8 cellular contexts compared by ENCODE assay signal in the genomic region with DNA sequence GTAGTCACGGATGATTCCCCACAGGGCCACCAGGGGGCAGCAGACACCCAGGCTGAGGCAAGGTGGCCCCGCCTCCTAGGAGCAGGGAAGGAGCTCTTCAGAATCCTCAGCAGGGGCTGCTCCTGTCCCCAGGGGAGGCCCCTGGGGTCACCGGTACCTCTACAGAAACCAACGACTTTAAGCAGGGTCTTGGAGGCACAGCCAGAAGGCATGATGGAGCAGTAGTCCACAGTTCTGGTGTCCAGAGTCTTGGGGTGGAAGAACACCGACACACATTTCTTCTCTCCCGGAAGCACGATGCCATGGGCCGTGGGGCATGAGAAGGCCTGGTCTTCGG. TPM values are rescaled to one million over a fixed set of nuclear protein-coding genes. Genes with fewer than 3 reads are reported as not detected.
DNase-seq lines count a peak whose midpoint lies in the region; ATAC-seq, FAIRE-seq and TF ChIP-seq lines count a peak whose summit lies in the region.

No MANE protein-coding gene starts in this region.

- H3K27ac ChIP-seq in VCaP (no peak overlapping the region), keratinocyte (ENCODE audit: control insufficient read depth, insufficient read depth, low read length) (no peak overlapping the region)

- no peaks in the 10 kb centered on the region for H3K79me2 ChIP-seq in keratinocyte (ENCODE audit: control insufficient read depth, insufficient read depth, low read length)

- no peaks in the 10 kb centered on the region for H4K20me1 ChIP-seq in keratinocyte (ENCODE audit: control insufficient read depth, extremely low read depth, insufficient read depth, low read length)

- dilution Hi-C loops in keratinocyte (cut with MboI; ENCODE audit: extremely low pct_ligation_motif_present, low sequenced_read_pairs) = no loop called here

- FAIRE-seq in keratinocyte (lab: Jason Lieb, UNC) = peak; percentile 86

- peak; percentile 46 for DNase-seq in GM06990 (ENCODE audit: extremely low read depth, insufficient read length)
- DNase-seq in NCI-H2107 (lab: John Stamatoyannopoulos, UW) = peak; percentile 40
- DNase-seq in T47D (ENCODE audit: low read depth in 1 of 2, low spot score in 1 of 2) = peak; percentile 48 to 77
- peak; percentile 45 for DNase-seq in keratinocyte (ENCODE audit: low read depth, low spot score)
- DNase-seq in stimulated activated CD4-positive, alpha-beta T cell treated with anti-CD3 and anti-CD28 coated beads, Interleukin-1b, Interleukin-23, amount 100 ng/mL, for 24 hours (ENCODE audit: low read depth in 4 of 4, low spot score in 1 of 4) = peak; percentile 52 to 69 (median 59)

- H3K9me1 ChIP-seq in keratinocyte (ENCODE audit: control insufficient read depth, extremely low read depth, insufficient read depth, low read length) = no peaks in the 10 kb centered on the region

- H3K27me3 ChIP-seq in GM06990 (replicated peaks; ENCODE audit: control insufficient read depth, insufficient read depth, low read length) (no peaks in the 10 kb centered on the region), keratinocyte (ENCODE audit: control insufficient read depth, extremely low read depth, insufficient read depth, low read length) (peaks cover 18% of the 10 kb centered on the region)

- H2AFZ ChIP-seq in keratinocyte (ENCODE audit: control insufficient read depth, low read length) = no peak overlapping the region

- H3K4me1 ChIP-seq in keratinocyte (ENCODE audit: control insufficient read depth, extremely low read depth, insufficient read depth, low read length) = no peaks in the 10 kb centered on the region

- no peak overlapping the region for H3K9ac ChIP-seq in keratinocyte (ENCODE audit: control insufficient read depth, extremely low read depth, insufficient read depth, low read length)

- ATAC-seq in HG02642 (IDR thresholded peaks at IDR 0.05; ENCODE audit: poor library complexity, unreplicated experiment) (peak; percentile 71), GM19324 (IDR thresholded peaks at IDR 0.05; ENCODE audit: low FRiP score, unreplicated experiment) (no peak)

- no peaks in the 10 kb centered on the region for H3K36me3 ChIP-seq in GM06990 (ENCODE audit: control insufficient read depth, insufficient read depth, low read length)
- no peaks in the 10 kb centered on the region for H3K36me3 ChIP-seq in keratinocyte (ENCODE audit: control insufficient read depth in 2 of 2, extremely low read depth in 1 of 2, insufficient read depth in 2 of 2, low read length in 2 of 2)

- TF ChIP-seq CTCF in GM06990 (IDR thresholded peaks at IDR 0.05; ENCODE audit: insufficient read depth, low read length, poor library complexity, severe bottlenecking) (peak; percentile 97), VCaP (conservative IDR thresholded peaks at IDR 0.05) (peak; percentile 97), keratinocyte (optimal IDR thresholded peaks at IDR 0.05 in 1 of 3, IDR thresholded peaks at IDR 0.05 in 1 of 3, conservative IDR thresholded peaks at IDR 0.05 in 1 of 3; ENCODE audit: extremely low read depth in 1 of 3, insufficient read depth in 2 of 3, low read length in 3 of 3) (peak; percentile 92 to 98 (median 97))

- in situ Hi-C loops in T47D (cut with HindIII; ENCODE audit: low pct_unique_long_range_greater_than_20kb, low sequenced_read_pairs) = no loop called here

- H3K4me3 ChIP-seq in GM06990 (replicated peaks; ENCODE audit: low read depth, low read length) (no peak overlapping the region), keratinocyte (ENCODE audit: control insufficient read depth in 2 of 3, extremely low read depth in 1 of 3, insufficient read depth in 2 of 3, low read depth in 1 of 3, low read length in 3 of 3) (no peak overlapping the region)

- H3K4me2 ChIP-seq in keratinocyte (ENCODE audit: control insufficient read depth, extremely low read depth, insufficient read depth, low read depth, low read length) = no peak overlapping the region

- H3K9me3 ChIP-seq in keratinocyte (ENCODE audit: control insufficient read depth, low read depth, low read length) = no peaks in the 10 kb centered on the region

RNA-seq across cellular contexts. Expression of a gene that starts 11.5 kb away (rescaled TPM):
- polyA plus RNA-seq in keratinocyte = not detected in 3 replicates
- polyA plus RNA-seq in keratinocyte (2011; ENCODE audit: low read depth) = not detected
- polyA plus RNA-seq in keratinocyte (2011; cell fraction: cytosol; rRNA removed) = not detected in 2 replicates
- polyA plus RNA-seq in keratinocyte (2011; cell fraction: nucleus; rRNA removed) = 0.05 and 0.37 TPM in 2 replicates
- not detected in 2 replicates for polyA plus RNA-seq in keratinocyte (2012; ENCODE audit: low replicate concordance)
- polyA minus RNA-seq in keratinocyte = not detected in 3 replicates
- not detected for polyA minus RNA-seq in keratinocyte (2011; cell fraction: cytosol; rRNA and poly(A)+ RNA removed)
- not detected in 2 replicates for polyA minus RNA-seq in keratinocyte (2011; cell fraction: nucleus; rRNA and poly(A)+ RNA removed)

RNA-seq across cellular contexts. Expression of a gene that starts 30.9 kb away (rescaled TPM):
- polyA plus RNA-seq in keratinocyte = not detected in 3 replicates
- polyA plus RNA-seq in keratinocyte (2011; ENCODE audit: low read depth) = not detected
- not detected in 2 replicates for polyA plus RNA-seq in keratinocyte (2011; cell fraction: cytosol; rRNA removed)
- polyA plus RNA-seq in keratinocyte (2011; cell fraction: nucleus; rRNA removed) = 0.05 TPM in 1 of 2 replicates, not detected in the other
- polyA plus RNA-seq in keratinocyte (2012; ENCODE audit: low replicate concordance) = not detected in 2 replicates
- 0.30 TPM in 1 of 3 replicates, not detected in the others for polyA minus RNA-seq in keratinocyte
- not detected for polyA minus RNA-seq in keratinocyte (2011; cell fraction: cytosol; rRNA and poly(A)+ RNA removed)
- 0.21 TPM in 1 of 2 replicates, not detected in the other for polyA minus RNA-seq in keratinocyte (2011; cell fraction: nucleus; rRNA and poly(A)+ RNA removed)

RNA-seq across cellular contexts. Expression of a gene that starts 36.6 kb away (rescaled TPM):
- polyA plus RNA-seq in keratinocyte = not detected in 3 replicates
- not detected for polyA plus RNA-seq in keratinocyte (2011; ENCODE audit: low read depth)
- polyA plus RNA-seq in keratinocyte (2011; cell fraction: cytosol; rRNA removed) = not detected in 2 replicates
- polyA plus RNA-seq in keratinocyte (2011; cell fraction: nucleus; rRNA removed) = not detected in 2 replicates
- polyA plus RNA-seq in keratinocyte (2012; ENCODE audit: low replicate concordance) = not detected in 2 replicates
- not detected in 3 replicates for polyA minus RNA-seq in keratinocyte
- polyA minus RNA-seq in keratinocyte (2011; cell fraction: cytosol; rRNA and poly(A)+ RNA removed) = not detected
- polyA minus RNA-seq in keratinocyte (2011; cell fraction: nucleus; rRNA and poly(A)+ RNA removed) = not detected in 2 replicates

RNA-seq across cellular contexts. Expression of a gene that starts 44.8 kb away (rescaled TPM):
- not detected in 3 replicates for polyA plus RNA-seq in keratinocyte
- polyA plus RNA-seq in keratinocyte (2011; ENCODE audit: low read depth) = not detected
- not detected in 2 replicates for polyA plus RNA-seq in keratinocyte (2011; cell fraction: cytosol; rRNA removed)
- polyA plus RNA-seq in keratinocyte (2011; cell fraction: nucleus; rRNA removed) = not detected in 2 replicates
- not detected in 2 replicates for polyA plus RNA-seq in keratinocyte (2012; ENCODE audit: low replicate concordance)
- not detected in 3 replicates for polyA minus RNA-seq in keratinocyte
- polyA minus RNA-seq in keratinocyte (2011; cell fraction: cytosol; rRNA and poly(A)+ RNA removed) = not detected
- not detected in 2 replicates for polyA minus RNA-seq in keratinocyte (2011; cell fraction: nucleus; rRNA and poly(A)+ RNA removed)
